8 cellular contexts compared by ENCODE assay signal in genomic region chr7:83655951-83656556, GRCh38. TPM values are rescaled to one million over a fixed set of nuclear protein-coding genes. Genes with fewer than 3 reads are reported as not detected.
DNase-seq lines count a peak whose midpoint lies in the region; TF ChIP-seq lines count a peak whose summit lies in the region.

No MANE protein-coding gene starts in this region.

- H3K36me3 Mint-ChIP-seq in HFFc6 (ENCODE audit: low read depth) = no peaks in the 10 kb centered on the region

- no peaks in the 10 kb centered on the region for H3K9me3 Mint-ChIP-seq in HFFc6

- no peak overlapping the region for H3K27ac Mint-ChIP-seq in HFFc6

- H3K4me3 Mint-ChIP-seq in HFFc6 = no peak overlapping the region

- H3K27me3 Mint-ChIP-seq in HFFc6 (ENCODE audit: insufficient read depth) = no peaks in the 10 kb centered on the region; the same call in 1 of the 2 replicates

- DNase-seq in SKM-1 (lab: John Stamatoyannopoulos, UW; ENCODE audit: unreplicated experiment) (peak; percentile 22), SKM-1 treated with dmso at 0.1 percent for 144 hours (lab: John Stamatoyannopoulos, UW; ENCODE audit: unreplicated experiment) (no peak), HFFc6 (peak; percentile 41), NCI-H1092 treated with DMSO at 0.1 percent for 48 hours (lab: John Stamatoyannopoulos, UW) (peak; percentile 52), amniotic stem cell (lab: John Stamatoyannopoulos, UW) (peak; percentile 28), kidney glomerular epithelial cell (lab: John Stamatoyannopoulos, UW) (peak; percentile 20), mesenteric fat pad (ENCODE audit: low spot score) (no peak)
- no peak for DNase-seq in activated effector memory CD4-positive, alpha-beta T cell treated with Interleukin-2 at 50 U/mL for 16 hours

- no peaks in the 10 kb centered on the region for H3K4me1 Mint-ChIP-seq in HFFc6 (ENCODE audit: low read depth)

- peak; percentile 86 for TF ChIP-seq CTCF in HFFc6 (IDR thresholded peaks at IDR 0.05)

RNA-seq across cellular contexts. Expression of gene SEMA3E, which starts 7.1 kb away (rescaled TPM):
- total RNA-seq in HFFc6 (2021; fragmentation: NEBNext Ultra II Directional; extraction: Animal tissue kit (Norgen Biotek cat#: 25700)) = not detected
- 3.2 TPM for total RNA-seq in mesenteric fat pad

Comparison
In these comparisons a context has a peak if more than half of its experiments do, and no peak if none do; other contexts are left out.
1. DNase-seq: peak in SKM-1 (single experiment), HFFc6 (single experiment), NCI-H1092 treated with DMSO at 0.1 percent for 48 hours (single experiment), amniotic stem cell (single experiment) and kidney glomerular epithelial cell (single experiment); none in SKM-1 treated with dmso at 0.1 percent for 144 hours (single experiment), mesenteric fat pad (single experiment) and activated effector memory CD4-positive, alpha-beta T cell treated with Interleukin-2 at 50 U/mL for 16 hours (single experiment).